ENCODE assay signal across 13 cellular contexts in genomic region chr7:42914726-42915045, GRCh38. TPM values are rescaled to one million over a fixed set of nuclear protein-coding genes. Genes with fewer than 3 reads are reported as not detected.
DNase-seq lines count a peak whose midpoint lies in the region; ATAC-seq and TF ChIP-seq lines count a peak whose summit lies in the region.
"Had no signal": no experiment of that assay in that cellular context is flagged by ENCODE, and none has a peak within 500 bp of the region (broad histone marks: within the 10 kb centered on the region; RNA-seq: fewer than 3 reads in every experiment).

No MANE protein-coding gene starts in this region.

- H3K36me3 ChIP-seq in stomach = peaks cover 29 to 47% (median 42%) of the 10 kb centered on the region in 4 donors

- intact Hi-C loops in activated CD4-positive, alpha-beta T cell treated with anti-CD3 and anti-CD28 coated beads, Interleukin-2, amount 10 ng/mL, durations not matched to agents 24 days and 14 days (cut with micrococcal nuclease) = no loop called here
- intact Hi-C loops in stomach (cut with DNase I; ENCODE audit: low total_unique reads) = no loop called here

- H3K27ac Mint-ChIP-seq in activated CD4-positive, alpha-beta T cell treated with anti-CD3 and anti-CD28 coated beads, Interleukin-2, amount 10 ng/mL, durations not matched to agents 24 days and 14 days = peak overlapping the region; percentile 86
- H3K27ac Mint-ChIP-seq in activated naive CD8-positive, alpha-beta T cell = peak overlapping the region; percentile 93

- H3K27me3 Mint-ChIP-seq in activated CD4-positive, alpha-beta T cell treated with anti-CD3 and anti-CD28 coated beads, Interleukin-2, amount 10 ng/mL, durations not matched to agents 24 days and 14 days = no peaks in the 10 kb centered on the region
- no peaks in the 10 kb centered on the region for H3K27me3 Mint-ChIP-seq in activated naive CD8-positive, alpha-beta T cell

- no peak for DNase-seq in activated CD4-positive, alpha-beta T cell treated with anti-CD3 and anti-CD28 coated beads, Interleukin-2, amount 10 ng/mL, durations not matched to agents 24 days and 14 days
- no peak for DNase-seq in activated CD4-positive, alpha-beta T cell treated with anti-CD3 and anti-CD28 coated beads for 4 hours
- DNase-seq in fibroblast of peridontal ligament (ENCODE audit: extremely low read depth) (peak; percentile 21), stomach (no peak), activated gamma-delta T cell (lab: John Stamatoyannopoulos, UW) (no peak)
- DNase-seq: activated CD8-positive, alpha-beta memory T cell treated with anti-CD3 and anti-CD28 coated beads, Interleukin-2, amount 50 U/mL, for 48 hours; Calu3; NCI-H510A treated with DMSO at 0.1 percent for 48 hours; right lobe of liver; thyroid gland had no signal

- TF ChIP-seq POLR2A in stomach (IDR thresholded peaks at IDR 0.05) = no peak

- H3K9me3 Mint-ChIP-seq in activated CD4-positive, alpha-beta T cell treated with anti-CD3 and anti-CD28 coated beads, Interleukin-2, amount 10 ng/mL, durations not matched to agents 24 days and 14 days = no peaks in the 10 kb centered on the region
- no peaks in the 10 kb centered on the region for H3K9me3 Mint-ChIP-seq in activated naive CD8-positive, alpha-beta T cell (ENCODE audit: low read depth)

- TF ChIP-seq EP300 in stomach (IDR thresholded peaks at IDR 0.05) = no peak

- H3K4me1 ChIP-seq in stomach = peaks cover 9 to 47% (median 18%) of the 10 kb centered on the region in 4 donors

- H3K27ac ChIP-seq in stomach = peak overlapping the region in 3 of 5 donors; percentile 10 to 40 (median 23)
- H3K27ac ChIP-seq: right lobe of liver had no signal

- H3K9me3 ChIP-seq in stomach = no peaks in the 10 kb centered on the region
- H3K9me3 ChIP-seq: right lobe of liver, thyroid gland had no signal

- peaks cover 56% of the 10 kb centered on the region for H3K4me1 Mint-ChIP-seq in activated CD4-positive, alpha-beta T cell treated with anti-CD3 and anti-CD28 coated beads, Interleukin-2, amount 10 ng/mL, durations not matched to agents 24 days and 14 days
- peaks cover 56% of the 10 kb centered on the region for H3K4me1 Mint-ChIP-seq in activated naive CD8-positive, alpha-beta T cell (ENCODE audit: low read depth)

- H3K27me3 ChIP-seq in stomach = no peaks in the 10 kb centered on the region
- H3K27me3 ChIP-seq: right lobe of liver, thyroid gland had no signal

- peaks cover 56% of the 10 kb centered on the region for H3K36me3 Mint-ChIP-seq in activated CD4-positive, alpha-beta T cell treated with anti-CD3 and anti-CD28 coated beads, Interleukin-2, amount 10 ng/mL, durations not matched to agents 24 days and 14 days (ENCODE audit: low read depth)
- H3K36me3 Mint-ChIP-seq in activated naive CD8-positive, alpha-beta T cell = peaks cover 7% of the 10 kb centered on the region

- 93 to 100% (median 96%) methylated on average over 1 of the region's 1 CpG for WGBS in stomach, 5 donors

- H3K4me3 Mint-ChIP-seq in activated CD4-positive, alpha-beta T cell treated with anti-CD3 and anti-CD28 coated beads, Interleukin-2, amount 10 ng/mL, durations not matched to agents 24 days and 14 days = peak overlapping the region; percentile 56
- H3K4me3 Mint-ChIP-seq in activated naive CD8-positive, alpha-beta T cell = peak overlapping the region; percentile 77

- H3K4me3 ChIP-seq in stomach = no peak overlapping the region
- H3K4me3 ChIP-seq: right lobe of liver, thyroid gland had no signal

- ATAC-seq in HG02852 (IDR thresholded peaks at IDR 0.05; ENCODE audit: unreplicated experiment) = no peak
- ATAC-seq in GM19455 (IDR thresholded peaks at IDR 0.05; ENCODE audit: unreplicated experiment) = no peak

- TF ChIP-seq CTCF in stomach (IDR thresholded peaks at IDR 0.05) = no peak

RNA-seq across cellular contexts. Expression of gene C7orf25, which starts 2.8 kb away (rescaled TPM):
- total RNA-seq in activated CD4-positive, alpha-beta T cell treated with anti-CD3 and anti-CD28 coated beads, Interleukin-2, amount 10 ng/mL, durations not matched to agents 24 days and 14 days = 2.1 and 3.9 TPM in 2 replicates
- total RNA-seq in stomach = 10 to 100 TPM in 1 of 5 donors, 1 to 10 TPM in 2, under 1 TPM in 1, not detected in 1; 0.58 to 31.7 (median 5.0) TPM
- polyA plus RNA-seq in stomach = 1 to 10 TPM; 2.0 to 4.5 (median 2.3) TPM

RNA-seq across cellular contexts. Expression of gene PSMA2, which starts 17.3 kb away (rescaled TPM):
- total RNA-seq in activated CD4-positive, alpha-beta T cell treated with anti-CD3 and anti-CD28 coated beads, Interleukin-2, amount 10 ng/mL, durations not matched to agents 24 days and 14 days = 202 and 209 TPM in 2 replicates
- total RNA-seq in stomach = 100 to 1,000 TPM in 2 of 5 donors, 10 to 100 TPM in 2, 1 to 10 TPM in 1; 9.4 to 278 (median 65.4) TPM
- 100 to 1,000 TPM; 143 to 152 (median 145) TPM for polyA plus RNA-seq in stomach

RNA-seq across cellular contexts. Expression of gene MRPL32, which starts 17.5 kb away (rescaled TPM):
- 81.6 and 89.1 TPM in 2 replicates for total RNA-seq in activated CD4-positive, alpha-beta T cell treated with anti-CD3 and anti-CD28 coated beads, Interleukin-2, amount 10 ng/mL, durations not matched to agents 24 days and 14 days
- 100 to 1,000 TPM in 1 of 5 donors, 10 to 100 TPM in 4; 15.9 to 158 (median 58.6) TPM for total RNA-seq in stomach
- polyA plus RNA-seq in stomach = 10 to 100 TPM; 60.5 to 76.8 (median 76.8) TPM
